In genomic region chr6:18262812-18263560, GRCh38 we compare ENCODE assay signal across 8 cellular contexts. TPM values are rescaled to one million over a fixed set of nuclear protein-coding genes. Genes with fewer than 3 reads are reported as not detected.
A peak's percentile ranks its signal among the peaks of the same experiment; 100 is the strongest.
DNase-seq lines count a peak whose midpoint lies in the region; ATAC-seq and TF ChIP-seq lines count a peak whose summit lies in the region.

No MANE protein-coding gene starts in this region.

- H3K9me3 Mint-ChIP-seq in Caco-2 (ENCODE audit: unreplicated experiment) = no peaks in the 10 kb centered on the region
- H3K9me3 Mint-ChIP-seq in naive B cell = no peaks in the 10 kb centered on the region

- in situ Hi-C loops in SK-MEL-5 (cut with HindIII; ENCODE audit: low pct_unique_long_range_greater_than_20kb, low sequenced_read_pairs) = no loop called here

- H3K4me1 Mint-ChIP-seq in Caco-2 (ENCODE audit: low read depth, unreplicated experiment) (peaks cover 8% of the 10 kb centered on the region), naive B cell (peaks cover 38 to 55% (median 49%) of the 10 kb centered on the region in 3 donors)

- POLR2A ChIA-PET in Caco-2 (lab: Charles Lee) = no interaction called here

- H3K36me3 ChIP-seq in Caco-2 (ENCODE audit: control insufficient read depth, insufficient read depth, low read length) (no peaks in the 10 kb centered on the region), upper lobe of left lung (peaks cover 0 to 3% (median under 1%) of the 10 kb centered on the region in 4 donors)

- TF ChIP-seq EP300 in upper lobe of left lung (IDR thresholded peaks at IDR 0.05) = no peak

- H3K27ac Mint-ChIP-seq in Caco-2 (ENCODE audit: unreplicated experiment) (peak overlapping the region; percentile 93), naive B cell (peak overlapping the region; percentile 89 to 97 (median 94))

- TF ChIP-seq POLR2A in upper lobe of left lung (IDR thresholded peaks at IDR 0.05) = no peak

- H3K27me3 ChIP-seq in Caco-2 (replicated peaks; ENCODE audit: control insufficient read depth, insufficient read depth, low read length) = no peaks in the 10 kb centered on the region
- no peaks in the 10 kb centered on the region for H3K27me3 ChIP-seq in upper lobe of left lung

- H3K9me3 ChIP-seq in Caco-2 = no peaks in the 10 kb centered on the region
- H3K9me3 ChIP-seq in upper lobe of left lung = peaks cover 0 to 3% (median 0%) of the 10 kb centered on the region in 4 donors

- H3K4me3 Mint-ChIP-seq in Caco-2 (ENCODE audit: unreplicated experiment) (peak overlapping the region; percentile 95), naive B cell (peak overlapping the region; percentile 92 to 98 (median 96))

- H3K36me3 Mint-ChIP-seq in Caco-2 (ENCODE audit: insufficient read depth, unreplicated experiment) (peaks cover 38% of the 10 kb centered on the region), naive B cell (no peaks in the 10 kb centered on the region)

- H3K4me3 ChIP-seq in Caco-2 (ENCODE audit: low read depth, low read length) (peak overlapping the region; percentile 95), coronary artery (peak overlapping the region; percentile 98), upper lobe of left lung (peak overlapping the region; percentile 82 to 94 (median 92))

- no peak for DNase-seq in Caco-2
- peak; percentile 37 for DNase-seq in SK-MEL-5 (ENCODE audit: low read depth, low spot score)
- no peak for DNase-seq in coronary artery (ENCODE audit: low spot score)
- DNase-seq in naive B cell = peak; percentile 24
- DNase-seq in upper lobe of left lung = no peak
- DNase-seq in SKM-1 treated with dmso at 0.1 percent for 144 hours (lab: John Stamatoyannopoulos, UW; ENCODE audit: unreplicated experiment) = no peak

- H3K4me1 ChIP-seq in Caco-2 = peaks cover 12% of the 10 kb centered on the region
- peaks cover 33 to 40% (median 33%) of the 10 kb centered on the region in 4 donors for H3K4me1 ChIP-seq in upper lobe of left lung

- peak; percentile 75 for ATAC-seq in GM19324 (IDR thresholded peaks at IDR 0.05; ENCODE audit: low FRiP score, unreplicated experiment)
- ATAC-seq in HG03354 (IDR thresholded peaks at IDR 0.05; ENCODE audit: poor library complexity, severe bottlenecking, unreplicated experiment) = peak; percentile 66
- peak; percentile 21 to 35 for ATAC-seq in naive B cell (ENCODE audit: low read depth in 2 of 2)
- ATAC-seq in upper lobe of left lung (ENCODE audit: low FRiP score in 2 of 2) = no peak

- peak overlapping the region in 1 of 2 donors; percentile 33 for H3K27ac ChIP-seq in coronary artery
- H3K27ac ChIP-seq in upper lobe of left lung = peak overlapping the region; percentile 97 to 99 (median 99)

- H3K27me3 Mint-ChIP-seq in Caco-2 (ENCODE audit: insufficient read depth, unreplicated experiment) = no peaks in the 10 kb centered on the region
- no peaks in the 10 kb centered on the region for H3K27me3 Mint-ChIP-seq in naive B cell

- intact Hi-C loops in Caco-2 (cut with micrococcal nuclease; ENCODE audit: unreplicated experiment) = loop anchor here (5.0 kb wide), 1 partner anchor 106 kb away; the partner anchor contains the start of genes KDM1B and TPMT

- BruUV-seq in Caco-2 (replicated peaks; lab: Mats Ljungman, UMichigan) = TSS peak; percentile 70

- no peak for TF ChIP-seq CTCF in Caco-2 (IDR thresholded peaks at IDR 0.05; ENCODE audit: insufficient read depth in 1 of 2, low read depth in 1 of 2, low read length in 1 of 2, severe bottlenecking in 1 of 2, unreplicated experiment in 1 of 2)
- TF ChIP-seq CTCF in coronary artery (IDR thresholded peaks at IDR 0.05) = no peak
- no peak for TF ChIP-seq CTCF in upper lobe of left lung (IDR thresholded peaks at IDR 0.05)

- WGBS in upper lobe of left lung, 2 donors = 1 to 2% methylated on average over 18 of the region's 18 CpGs

- CTCF ChIA-PET in Caco-2 (lab: Charles Lee) = no interaction called here

RNA-seq across cellular contexts. Expression of gene DEK, which starts 1.3 kb away (rescaled TPM):
- 170 and 171 TPM in 2 replicates for total RNA-seq in Caco-2 (2022)
- 141 and 143 TPM in 2 replicates for total RNA-seq in SK-MEL-5 (2014; rRNA removed; shearing (Covaris generic))
- 99.1 and 131 TPM in 2 replicates for polyA plus RNA-seq in SK-MEL-5 (2015; cell fraction: cytosol; rRNA removed)
- polyA plus RNA-seq in SK-MEL-5 (2015; cell fraction: nucleus; rRNA removed) = 97.4 and 110 TPM in 2 replicates
- polyA plus RNA-seq in naive B cell (ENCODE audit: low read depth in 6 of 6) = 10 to 100 TPM; 32.5 to 61.2 (median 52.2) TPM
- 100 to 1,000 TPM in 3 of 6 donors, 10 to 100 TPM in 3; 61.5 to 170 (median 92.4) TPM for total RNA-seq in upper lobe of left lung

Comparison
In these comparisons a context has a peak if more than half of its experiments do, and no peak if none do; other contexts are left out.
1. DNase-seq: peak in SK-MEL-5 (single experiment) and naive B cell (single experiment); none in Caco-2 (0 of 2), coronary artery (single experiment), upper lobe of left lung (0 of 2) and SKM-1 treated with dmso at 0.1 percent for 144 hours (single experiment).
2. ATAC-seq: peak in GM19324 (single experiment), HG03354 (single experiment) and naive B cell (2 of 2); none in upper lobe of left lung (0 of 2).
3. Peak in every context shown above with its lines, with median percentiles within 50 percentile points of each other: H3K4me3 ChIP-seq.